In genomic region chr12:130169924-130170323, GRCh38 we compare ENCODE assay signal across 30 cellular contexts. TPM values are rescaled to one million over a fixed set of nuclear protein-coding genes. Genes with fewer than 3 reads are reported as not detected.
"Had no signal": no experiment of that assay in that cellular context is flagged by ENCODE, and none has a peak within 500 bp of the region (broad histone marks: within the 10 kb centered on the region; RNA-seq: fewer than 3 reads in every experiment).

No MANE protein-coding gene starts in this region.

- H3K9me3 Mint-ChIP-seq: dendritic cell treated with granulocyte-macrophage colony-stimulating factor and Interleukin-4, amounts not matched to agents 40 ng/mL and 50 ng/mL, for 4 days; effector memory CD8-positive, alpha-beta T cell had no signal

- H3K36me3 ChIP-seq: colonic mucosa, esophagus muscularis mucosa, esophagus squamous epithelium, gastrocnemius medialis, gastroesophageal sphincter, heart left ventricle, heart right ventricle had no signal

- H3K27ac Mint-ChIP-seq: dendritic cell treated with granulocyte-macrophage colony-stimulating factor and Interleukin-4, amounts not matched to agents 40 ng/mL and 50 ng/mL, for 4 days; effector memory CD8-positive, alpha-beta T cell had no signal

- H3K27me3 ChIP-seq: colonic mucosa had no signal

- DNase-seq: colonic mucosa; cortex of kidney; dermis blood vessel endothelial cell; dorsolateral prefrontal cortex; effector CD4-positive, alpha-beta T cell; effector CD8-positive, alpha-beta T cell; effector memory CD4-positive, alpha-beta T cell; effector memory CD8-positive, alpha-beta T cell; erythroblast; esophagus squamous epithelium; foreskin fibroblast; foreskin keratinocyte; foreskin melanocyte; gastrocnemius medialis; glutamatergic neuron; head of caudate nucleus; heart left ventricle; heart right ventricle had no signal

- H2AFZ ChIP-seq: hepatocyte had no signal

- ATAC-seq: effector memory CD8-positive, alpha-beta T cell; foreskin keratinocyte; gastrocnemius medialis; gastroesophageal sphincter; heart left ventricle; heart right ventricle had no signal

- H3K27ac ChIP-seq: colonic mucosa, coronary artery, dorsolateral prefrontal cortex, epithelial cell of prostate, esophagus muscularis mucosa, esophagus squamous epithelium, foreskin keratinocyte, gastrocnemius medialis, gastroesophageal sphincter, heart left ventricle, heart right ventricle, hepatocyte had no signal

- H3K79me2 ChIP-seq: hepatocyte had no signal

- H3K4me2 ChIP-seq: hepatocyte had no signal

- H3K4me1 ChIP-seq: colonic mucosa, esophagus muscularis mucosa, foreskin keratinocyte, gastrocnemius medialis, gastroesophageal sphincter, heart left ventricle, heart right ventricle had no signal

- FAIRE-seq: colon, endometrium, endothelial cell of umbilical vein, frontal cortex had no signal

- H3K4me3 ChIP-seq: colonic mucosa, coronary artery, dorsolateral prefrontal cortex, esophagus muscularis mucosa, esophagus squamous epithelium, gastrocnemius medialis, gastroesophageal sphincter, heart left ventricle, heart right ventricle, hepatocyte had no signal

- H3K9me3 ChIP-seq: colonic mucosa, esophagus squamous epithelium, gastrocnemius medialis had no signal

- H3K4me3 Mint-ChIP-seq: dendritic cell treated with granulocyte-macrophage colony-stimulating factor and Interleukin-4, amounts not matched to agents 40 ng/mL and 50 ng/mL, for 4 days; effector memory CD8-positive, alpha-beta T cell had no signal

RNA-seq across cellular contexts. Expression of gene FZD10, which starts 7.7 kb away (rescaled TPM):
- total RNA-seq: endothelial cell of umbilical vein, fibroblast of villous mesenchyme, glomerular endothelial cell had no signal
- polyA plus RNA-seq: endothelial cell of umbilical vein had no signal
